8 cellular contexts compared by ENCODE assay signal in genomic region chr22:42090596-42091445, GRCh38. TPM values are rescaled to one million over a fixed set of nuclear protein-coding genes. Genes with fewer than 3 reads are reported as not detected.
A peak's percentile ranks its signal among the peaks of the same experiment; 100 is the strongest.
DNase-seq lines count a peak whose midpoint lies in the region; ATAC-seq and TF ChIP-seq lines count a peak whose summit lies in the region.

NDUFA6 (minus strand) TSS chr22:42090772; CDS start chr22:42090744, 28 bp downstream.

- ATAC-seq in GM21723 (IDR thresholded peaks at IDR 0.05; ENCODE audit: unreplicated experiment): peak; percentile 93
- peak; percentile 95 for ATAC-seq in activated T-cell treated with anti-CD3 and anti-CD28 coated beads, Interleukin-2, amount 50 U/mL, for 72 hours (replicated peaks in 1 of 2)
- ATAC-seq in stimulated activated effector memory CD8-positive, alpha-beta T cell treated with anti-CD3 and anti-CD28 coated beads, Interleukin-12 subunit alpha, Interleukin-12 subunit beta, amount 100 ng/mL, for 72 hours: peak; percentile 95

- H3K4me3 Mint-ChIP-seq in activated T-cell treated with anti-CD3 and anti-CD28 coated beads, Interleukin-2, amount 50 U/mL, for 72 hours: peak within 1 kb of the TSS; percentile 94 to 99
- peak within 1 kb of the TSS; percentile 94 for H3K4me3 Mint-ChIP-seq in stimulated activated effector memory CD8-positive, alpha-beta T cell treated with anti-CD3 and anti-CD28 coated beads, Interleukin-12 subunit alpha, Interleukin-12 subunit beta, amount 100 ng/mL, for 72 hours

- H3K79me2 ChIP-seq in KMS-11 (ENCODE audit: insufficient read depth, low read depth): peaks cover 26% of the 10 kb centered on the region

- no peaks in the 10 kb centered on the region for H4K20me1 ChIP-seq in KMS-11 (ENCODE audit: insufficient read depth)

- H3K9me3 Mint-ChIP-seq in activated T-cell treated with anti-CD3 and anti-CD28 coated beads, Interleukin-2, amount 50 U/mL, for 72 hours: no peaks in the 10 kb centered on the region
- no peaks in the 10 kb centered on the region for H3K9me3 Mint-ChIP-seq in stimulated activated effector memory CD8-positive, alpha-beta T cell treated with anti-CD3 and anti-CD28 coated beads, Interleukin-12 subunit alpha, Interleukin-12 subunit beta, amount 100 ng/mL, for 72 hours

- H3K36me3 ChIP-seq in KMS-11 (ENCODE audit: insufficient read depth) (no peaks in the 10 kb centered on the region), Peyer's patch (peaks cover 0 to 20% (median 0%) of the 10 kb centered on the region in 3 donors), esophagus muscularis mucosa (peaks cover 8 to 16% (median 11%) of the 10 kb centered on the region in 4 donors)

- peak within 1 kb of the TSS; percentile 97 for H3K9ac ChIP-seq in KMS-11

- no CpG with 5 or more reads among the region's 70 CpGs for WGBS in esophagus muscularis mucosa

- TF ChIP-seq POLR2A in Peyer's patch (IDR thresholded peaks at IDR 0.05) (peak; percentile 93 to 96), esophagus muscularis mucosa (IDR thresholded peaks at IDR 0.05; ENCODE audit: low read depth) (peak; percentile 59)

- peaks cover 12 to 27% of the 10 kb centered on the region in 2 donors for H3K36me3 Mint-ChIP-seq in activated T-cell treated with anti-CD3 and anti-CD28 coated beads, Interleukin-2, amount 50 U/mL, for 72 hours (ENCODE audit: insufficient read depth in 2 of 2)
- H3K36me3 Mint-ChIP-seq in stimulated activated effector memory CD8-positive, alpha-beta T cell treated with anti-CD3 and anti-CD28 coated beads, Interleukin-12 subunit alpha, Interleukin-12 subunit beta, amount 100 ng/mL, for 72 hours: peaks cover 48% of the 10 kb centered on the region

- DNase-seq in DMS79 (lab: John Stamatoyannopoulos, UW) (peak; percentile 90), Peyer's patch (peak; percentile 98 to 99 (median 98)), esophagus muscularis mucosa (ENCODE audit: extremely low spot score) (peak; percentile 100), myocyte (ENCODE audit: low read depth) (peak; percentile 99)
- DNase-seq in activated T-cell treated with anti-CD3 and anti-CD28 coated beads, Interleukin-2, amount 50 U/mL, for 72 hours: peak; percentile 97 to 99
- peak; percentile 90 to 97 for DNase-seq in stimulated activated effector memory CD8-positive, alpha-beta T cell treated with anti-CD3 and anti-CD28 coated beads, Interleukin-12 subunit alpha, Interleukin-12 subunit beta, amount 100 ng/mL, for 72 hours (ENCODE audit: low spot score in 2 of 2)

- TF ChIP-seq CTCF in KMS-11 (conservative IDR thresholded peaks at IDR 0.05; ENCODE audit: low read depth, low read length): peak; percentile 79
- peak; percentile 91 to 99 (median 98) for TF ChIP-seq CTCF in Peyer's patch (IDR thresholded peaks at IDR 0.05)
- TF ChIP-seq CTCF in esophagus muscularis mucosa (IDR thresholded peaks at IDR 0.05): peak; percentile 90 to 94 (median 90)

- H3K27me3 Mint-ChIP-seq in activated T-cell treated with anti-CD3 and anti-CD28 coated beads, Interleukin-2, amount 50 U/mL, for 72 hours (ENCODE audit: low read depth): no peaks in the 10 kb centered on the region

- peaks cover 26% of the 10 kb centered on the region for H3K4me1 Mint-ChIP-seq in activated T-cell treated with anti-CD3 and anti-CD28 coated beads, Interleukin-2, amount 50 U/mL, for 72 hours (ENCODE audit: low read depth)
- H3K4me1 Mint-ChIP-seq in stimulated activated effector memory CD8-positive, alpha-beta T cell treated with anti-CD3 and anti-CD28 coated beads, Interleukin-12 subunit alpha, Interleukin-12 subunit beta, amount 100 ng/mL, for 72 hours: peaks cover 15% of the 10 kb centered on the region

- peak within 1 kb of the TSS; percentile 98 for H3K27ac Mint-ChIP-seq in activated T-cell treated with anti-CD3 and anti-CD28 coated beads, Interleukin-2, amount 50 U/mL, for 72 hours
- peak within 1 kb of the TSS; percentile 98 for H3K27ac Mint-ChIP-seq in stimulated activated effector memory CD8-positive, alpha-beta T cell treated with anti-CD3 and anti-CD28 coated beads, Interleukin-12 subunit alpha, Interleukin-12 subunit beta, amount 100 ng/mL, for 72 hours

- peak within 1 kb of the TSS; percentile 89 for H2AFZ ChIP-seq in KMS-11 (ENCODE audit: low read depth)

- intact Hi-C loops in esophagus muscularis mucosa (cut with DNase I): loop anchor here (2.0 kb wide), 1 partner anchor 346 kb away; no protein-coding TSS in a partner anchor

- H3K9me3 ChIP-seq in Peyer's patch: no peaks in the 10 kb centered on the region
- H3K9me3 ChIP-seq in esophagus muscularis mucosa: no peaks in the 10 kb centered on the region

- TF ChIP-seq EP300 in esophagus muscularis mucosa (IDR thresholded peaks at IDR 0.05): no peak

- H3K4me3 ChIP-seq in KMS-11 (IDR thresholded peaks at IDR 0.05; ENCODE audit: insufficient read depth, low read depth, low read length) (peak within 1 kb of the TSS; percentile 35), Peyer's patch (peak within 1 kb of the TSS; percentile 72 to 87 (median 73)), esophagus muscularis mucosa (peak within 1 kb of the TSS; percentile 80 to 99 (median 89))

- H3K4me1 ChIP-seq in KMS-11 (ENCODE audit: low read depth, poor library complexity, severe bottlenecking): peaks cover 14% of the 10 kb centered on the region
- peaks cover 0 to 18% (median 1%) of the 10 kb centered on the region in 4 donors for H3K4me1 ChIP-seq in Peyer's patch
- H3K4me1 ChIP-seq in esophagus muscularis mucosa: peaks cover 20 to 53% (median 36%) of the 10 kb centered on the region in 4 donors

- H3K4me2 ChIP-seq in KMS-11: peak within 1 kb of the TSS; percentile 63

- H3K27ac ChIP-seq in KMS-11: peak within 1 kb of the TSS; percentile 95
- peak within 1 kb of the TSS; percentile 92 to 98 (median 94) for H3K27ac ChIP-seq in Peyer's patch
- H3K27ac ChIP-seq in esophagus muscularis mucosa (replicated peaks in 1 of 4): peak within 1 kb of the TSS; percentile 96 to 99 (median 98)

- H3K27me3 ChIP-seq in KMS-11 (ENCODE audit: insufficient read depth, low read depth) (no peaks in the 10 kb centered on the region), Peyer's patch (no peaks in the 10 kb centered on the region), esophagus muscularis mucosa (no peaks in the 10 kb centered on the region)

RNA-seq across cellular contexts. Expression of gene NDUFA6, which starts in this region (rescaled TPM):
- 10 to 100 TPM; 57.2 to 88.1 (median 61.0) TPM for total RNA-seq in Peyer's patch
- 10 to 100 TPM; 87.8 to 91.7 TPM for total RNA-seq in activated T-cell treated with anti-CD3 and anti-CD28 coated beads, Interleukin-2, amount 50 U/mL, for 72 hours
- 10 to 100 TPM; 54.0 to 90.9 (median 75.8) TPM for total RNA-seq in esophagus muscularis mucosa
- total RNA-seq in myocyte: 80.0 and 86.0 TPM in 2 replicates
- 103 TPM for polyA plus RNA-seq in myocyte (2012)

Comparison
In these comparisons a context has a peak if more than half of its experiments do, and no peak if none do; other contexts are left out.
1. Peak in every context shown above with its lines: DNase-seq, ATAC-seq, H3K4me3 ChIP-seq and H3K27ac ChIP-seq.
2. H3K4me3 ChIP-seq: peak in every context shown above with its lines; median percentile 89 in esophagus muscularis mucosa; 73 in Peyer's patch; 35 in KMS-11.